ENCODE assay signal across 14 cellular contexts in genomic region chr7:157769870-157770213, GRCh38.
"Had no signal": no experiment of that assay in that cellular context is flagged by ENCODE, and none has a peak within 500 bp of the region (broad histone marks: within the 10 kb centered on the region; RNA-seq: fewer than 3 reads in every experiment).

No MANE protein-coding gene starts in this region.

- H3K9ac ChIP-seq: parathyroid adenoma had no signal

- H3K36me3 ChIP-seq: gastroesophageal sphincter, suprapubic skin, upper lobe of left lung had no signal

- H3K9me3 ChIP-seq: body of pancreas had no signal

- DNase-seq: activated CD4-positive, alpha-beta T cell treated with anti-CD3 and anti-CD28 coated beads, Interleukin-2, amount 50 U/mL, for 1 hour; activated CD8-positive, alpha-beta memory T cell treated with anti-CD3 and anti-CD28 coated beads for 24 hours; activated gamma-delta T cell treated with Interleukin-2 at 50 U/mL for 16 hours; amniotic stem cell; body of pancreas; mammary epithelial cell; naive B cell; stimulated activated naive CD8-positive, alpha-beta T cell treated with anti-CD3 and anti-CD28 coated beads, Interleukin-15, Interleukin-2, amounts not matched to agents 100 U/mL and 50 U/mL, for 24 hours; T-helper 17 cell had no signal

- H2AFZ ChIP-seq: parathyroid adenoma had no signal

- H3K27me3 ChIP-seq: body of pancreas, upper lobe of left lung had no signal

- H3K4me2 ChIP-seq: smooth muscle cell had no signal

- H3K27ac ChIP-seq: body of pancreas, gastroesophageal sphincter, parathyroid adenoma, suprapubic skin, upper lobe of left lung had no signal

- H3K4me1 ChIP-seq: body of pancreas, gastroesophageal sphincter, parathyroid adenoma, suprapubic skin, upper lobe of left lung had no signal

- H3K4me3 ChIP-seq: body of pancreas, gastroesophageal sphincter, smooth muscle cell, suprapubic skin, upper lobe of left lung had no signal
